In genomic region chr12:79691299-79692248, GRCh38 we compare ENCODE assay signal across 8 cellular contexts. TPM values are rescaled to one million over a fixed set of nuclear protein-coding genes. Genes with fewer than 3 reads are reported as not detected.
DNase-seq lines count a peak whose midpoint lies in the region; ATAC-seq and TF ChIP-seq lines count a peak whose summit lies in the region.

No MANE protein-coding gene starts in this region.

- peak overlapping the region; percentile 91 for H3K4me2 ChIP-seq in IMR-90 (ENCODE audit: low read depth, low read length)

- in situ Hi-C loops in IMR-90 (cut with MboI; ENCODE audit: low sequenced_read_pairs): no loop called here

- peak overlapping the region; percentile 17; the same call in 1 of the 2 replicates for H2BK20ac ChIP-seq in IMR-90 (ENCODE audit: low read depth, low read length)

- H4K5ac ChIP-seq in IMR-90 (ENCODE audit: low read depth, low read length): peak overlapping the region; percentile 3

- H2BK120ac ChIP-seq in IMR-90 (ENCODE audit: low read depth, low read length): peak overlapping the region; percentile 77

- H3K27me3 Mint-ChIP-seq in activated T-helper 1 cell treated with anti-CD3 and anti-CD28 coated beads, Interleukin-12 subunit alpha, Interleukin-12 subunit beta, Interleukin-2, Interleukin-4 antibody, amounts not matched to agents 30 ng/mL and 10 ng/mL and 1 ng/mL, durations not matched to agents 14 hours and 24 hours and 36 hours (ENCODE audit: insufficient read depth): peaks cover 53% of the 10 kb centered on the region

- H3K4me1 Mint-ChIP-seq in activated T-helper 1 cell treated with anti-CD3 and anti-CD28 coated beads, Interleukin-12 subunit alpha, Interleukin-12 subunit beta, Interleukin-2, Interleukin-4 antibody, amounts not matched to agents 30 ng/mL and 10 ng/mL and 1 ng/mL, durations not matched to agents 14 hours and 24 hours and 36 hours (ENCODE audit: low read depth): peaks cover 10% of the 10 kb centered on the region

- H3K4me3 ChIP-seq in IMR-90 (ENCODE audit: insufficient read depth, low read depth, low read length): peak overlapping the region; percentile 96
- peak overlapping the region; percentile 60 to 99 (median 89) for H3K4me3 ChIP-seq in heart left ventricle

- peaks cover 3% of the 10 kb centered on the region for H3K36me3 Mint-ChIP-seq in activated T-helper 1 cell treated with anti-CD3 and anti-CD28 coated beads, Interleukin-12 subunit alpha, Interleukin-12 subunit beta, Interleukin-2, Interleukin-4 antibody, amounts not matched to agents 30 ng/mL and 10 ng/mL and 1 ng/mL, durations not matched to agents 14 hours and 24 hours and 36 hours (ENCODE audit: low read depth)

- H2AFZ ChIP-seq in IMR-90 (replicated peaks; ENCODE audit: low read length, poor library complexity): peak overlapping the region; percentile 95

- ATAC-seq in IMR-90 (ENCODE audit: low read depth): no peak; the same call in none of the 2 replicates
- ATAC-seq in heart left ventricle: peak in 2 of 4 donors; percentile 27 to 44
- no peak for ATAC-seq in GM18867 (IDR thresholded peaks at IDR 0.05; ENCODE audit: unreplicated experiment)
- ATAC-seq in HG02840 (IDR thresholded peaks at IDR 0.05; ENCODE audit: low FRiP score, unreplicated experiment): no peak

- DNase-seq in DMS114 treated with DMSO at 0.1 percent for 48 hours (lab: John Stamatoyannopoulos, UW; ENCODE audit: unreplicated experiment) (peak; percentile 45), IMR-90 (peak; percentile 93), heart left ventricle (peak in 2 of 5 donors; percentile 31 to 43), posterior vena cava (ENCODE audit: low spot score) (peak; percentile 86), NCI-H128 (lab: John Stamatoyannopoulos, UW; ENCODE audit: unreplicated experiment) (no peak)
- no peak for DNase-seq in activated T-helper 1 cell treated with anti-CD3 and anti-CD28 coated beads, Interleukin-12 subunit alpha, Interleukin-12 subunit beta, Interleukin-2, Interleukin-4 antibody, amounts not matched to agents 30 ng/mL and 10 ng/mL and 1 ng/mL, durations not matched to agents 14 hours and 24 hours and 36 hours (ENCODE audit: low spot score)

- no peaks in the 10 kb centered on the region for H3K9me3 Mint-ChIP-seq in activated T-helper 1 cell treated with anti-CD3 and anti-CD28 coated beads, Interleukin-12 subunit alpha, Interleukin-12 subunit beta, Interleukin-2, Interleukin-4 antibody, amounts not matched to agents 30 ng/mL and 10 ng/mL and 1 ng/mL, durations not matched to agents 14 hours and 24 hours and 36 hours

- H3K27me3 ChIP-seq in IMR-90 (ENCODE audit: control insufficient read depth, insufficient read depth, low read length): no peaks in the 10 kb centered on the region
- peaks cover 0 to 44% (median 0%) of the 10 kb centered on the region in 9 donors for H3K27me3 ChIP-seq in heart left ventricle

- H3K18ac ChIP-seq in IMR-90 (ENCODE audit: low read depth, low read length): peak overlapping the region; percentile 85; the same call in 1 of the 2 replicates

- H2BK5ac ChIP-seq in IMR-90 (ENCODE audit: low read depth, low read length, poor library complexity, severe bottlenecking): peak overlapping the region; percentile 72

- peak overlapping the region; percentile 65 for H3K9ac ChIP-seq in IMR-90 (ENCODE audit: low read depth, low read length)

- dilution Hi-C loops in IMR-90 (cut with HindIII; ENCODE audit: low sequenced_read_pairs, unreplicated experiment): no loop called here

- peak overlapping the region; percentile 57; the same call in 2 of the 3 replicates for H2BK15ac ChIP-seq in IMR-90 (ENCODE audit: low read depth, low read length)

- H3K4me1 ChIP-seq in IMR-90 (ENCODE audit: control insufficient read depth, insufficient read depth, low read length) (peaks cover 10% of the 10 kb centered on the region; the same call in 1 of the 2 replicates), heart left ventricle (peaks cover 0 to 30% (median 7%) of the 10 kb centered on the region in 12 donors)

- H3K36me3 ChIP-seq in IMR-90 (ENCODE audit: control insufficient read depth, insufficient read depth, low read length) (no peaks in the 10 kb centered on the region), heart left ventricle (no peaks in the 10 kb centered on the region)

- H4K8ac ChIP-seq in IMR-90 (ENCODE audit: low read depth in 2 of 2, low read length in 2 of 2): peak overlapping the region; percentile 28 to 35

- H3K9me1 ChIP-seq in IMR-90 (ENCODE audit: insufficient read depth, low read length): no peaks in the 10 kb centered on the region

- intact Hi-C loops in IMR-90 (cut with micrococcal nuclease) (loop anchor here (1.0 to 5.0 kb wide), 6 partner anchors 86 to 389 kb away; no protein-coding TSS in a partner anchor), heart left ventricle (cut with DNase I) (loop anchor here in 4 of 10 donors (2.0 to 10.0 kb wide), 5 partner anchors 134 to 497 kb away; partner anchors contain the start of gene PPP1R12A (in 1 of the 4)), posterior vena cava (cut with DNase I) (loop anchor here in 1 of 2 donors (5.0 to 10.0 kb wide), 2 partner anchors 134 to 243 kb away; partner anchors contain the start of gene PPP1R12A)
- intact Hi-C loops in activated T-helper 1 cell treated with anti-CD3 and anti-CD28 coated beads, Interleukin-12 subunit alpha, Interleukin-12 subunit beta, Interleukin-2, Interleukin-4 antibody, amounts not matched to agents 30 ng/mL and 10 ng/mL and 1 ng/mL, durations not matched to agents 14 hours and 24 hours and 36 hours (cut with micrococcal nuclease): loop anchor here (10.0 kb wide), 1 partner anchor 493 kb away; no protein-coding TSS in a partner anchor

- peak overlapping the region; percentile 91 for H3K23ac ChIP-seq in IMR-90 (ENCODE audit: low read depth, low read length)

- POLR2A ChIA-PET in IMR-90 (lab: Charles Lee; ENCODE audit: unreplicated experiment): no interaction called here

- peak overlapping the region; percentile 31 for H2AK5ac ChIP-seq in IMR-90 (ENCODE audit: low read depth, low read length)

- TF ChIP-seq CTCF in IMR-90 (conservative IDR thresholded peaks at IDR 0.05; ENCODE audit: low read depth, low read length) (no peak), heart left ventricle (IDR thresholded peaks at IDR 0.05) (no peak)

- H4K20me1 ChIP-seq in IMR-90 (ENCODE audit: insufficient read depth, low read length): no peaks in the 10 kb centered on the region; the same call in none of the 2 replicates

- H3K79me1 ChIP-seq in IMR-90 (ENCODE audit: low read depth in 1 of 2, low read length in 2 of 2): peaks cover 3 to 21% of the 10 kb centered on the region in 2 experiments; a peak in 2 of 4 replicates

- H3K27ac Mint-ChIP-seq in activated T-helper 1 cell treated with anti-CD3 and anti-CD28 coated beads, Interleukin-12 subunit alpha, Interleukin-12 subunit beta, Interleukin-2, Interleukin-4 antibody, amounts not matched to agents 30 ng/mL and 10 ng/mL and 1 ng/mL, durations not matched to agents 14 hours and 24 hours and 36 hours: no peak overlapping the region

- no peak; the same call in 1 of the 2 replicates for TF ChIP-seq RAD21 in IMR-90 (IDR thresholded peaks at IDR 0.05; ENCODE audit: low read length)

- H3K14ac ChIP-seq in IMR-90 (replicated peaks; ENCODE audit: low read depth, low read length): peak overlapping the region; percentile 77; the same call in 1 of the 2 replicates

- CTCF ChIA-PET in IMR-90 (lab: Yijun Ruan, JAX): interaction anchor here (0.7 to 0.8 kb wide), 2 partner anchors 8 to 20 kb away, joined by 3 read pairs; no protein-coding TSS in a partner anchor

- WGBS in IMR-90 (ENCODE audit: extremely low coverage in 2 of 2, insufficient read length in 1 of 2), 2 experiments: no CpG with 5 or more reads among the region's 27 CpGs
- 8 to 11% (median 9%) methylated on average over 27 of the region's 27 CpGs for WGBS in heart left ventricle, 4 donors

- TSS peak; percentile 41 for BruUV-seq in IMR-90 (replicated peaks; lab: Mats Ljungman, UMichigan)

- H3K4me3 Mint-ChIP-seq in activated T-helper 1 cell treated with anti-CD3 and anti-CD28 coated beads, Interleukin-12 subunit alpha, Interleukin-12 subunit beta, Interleukin-2, Interleukin-4 antibody, amounts not matched to agents 30 ng/mL and 10 ng/mL and 1 ng/mL, durations not matched to agents 14 hours and 24 hours and 36 hours: peak overlapping the region; percentile 85

- H3K4ac ChIP-seq in IMR-90 (ENCODE audit: low read depth, low read length): peak overlapping the region; percentile 86

- H4K91ac ChIP-seq in IMR-90 (ENCODE audit: insufficient read depth, low read depth, low read length): peak overlapping the region; percentile 83

- TF ChIP-seq POLR2A in IMR-90 (IDR thresholded peaks at IDR 0.05; ENCODE audit: low read depth, low read length) (peak; percentile 82), heart left ventricle (IDR thresholded peaks at IDR 0.05) (no peak)

- H3K56ac ChIP-seq in IMR-90 (ENCODE audit: extremely low read depth, insufficient read depth, low read length): peak overlapping the region; percentile 81

- H3K9me3 ChIP-seq in IMR-90 (ENCODE audit: control insufficient read depth, insufficient read depth, low read length) (no peaks in the 10 kb centered on the region), heart left ventricle (no peaks in the 10 kb centered on the region)

- H3K27ac ChIP-seq in IMR-90 (ENCODE audit: insufficient read depth, low read length) (peak overlapping the region; percentile 46), heart left ventricle (peak overlapping the region in 9 of 12 donors; percentile 3 to 87 (median 62))

- peak overlapping the region; percentile 52 for H2AK9ac ChIP-seq in IMR-90 (replicated peaks; ENCODE audit: low read depth, low read length, poor library complexity)

TF ChIP-seq in IMR-90, 13 proteins besides CTCF, POLR2A, EP300 and RAD21 (continues in another document):
- TF ChIP-seq USF2 (IDR thresholded peaks at IDR 0.05; ENCODE audit: low read depth, low read length) (peak; percentile 84), RCOR1 (IDR thresholded peaks at IDR 0.05; ENCODE audit: insufficient replicate concordance, low read length) (peak; percentile 86), FOS (IDR thresholded peaks at IDR 0.05; ENCODE audit: low read depth, low read length) (peak; percentile 80)

RNA-seq across cellular contexts. Expression of gene PAWR, which starts 0.8 kb away (rescaled TPM):
- 13.6 and 34.4 TPM in 2 replicates for total RNA-seq in IMR-90 (2012; rRNA removed)
- polyA plus RNA-seq in IMR-90 (2012; rRNA removed): 13.2 and 13.3 TPM in 2 replicates
- polyA plus RNA-seq in IMR-90 (2012; cell fraction: cytosol; rRNA removed): 9.8 and 10.8 TPM in 2 replicates
- polyA plus RNA-seq in IMR-90 (2012; cell fraction: nucleus; rRNA removed; ENCODE audit: low replicate concordance): 18.7 and 33.9 TPM in 2 replicates
- 4.0 and 6.1 TPM in 2 replicates for total RNA-seq in activated T-helper 1 cell treated with anti-CD3 and anti-CD28 coated beads, Interleukin-12 subunit alpha, Interleukin-12 subunit beta, Interleukin-2, Interleukin-4 antibody, amounts not matched to agents 30 ng/mL and 10 ng/mL and 1 ng/mL, durations not matched to agents 14 hours and 24 hours and 36 hours
- 10 to 100 TPM in 6 of 9 donors, 1 to 10 TPM in 3; 4.8 to 29.0 (median 11.4) TPM for total RNA-seq in heart left ventricle
- polyA plus RNA-seq in heart left ventricle: 1 to 10 TPM; 5.1 to 8.7 TPM
- total RNA-seq in posterior vena cava: 100 to 1,000 TPM; 148 to 218 TPM

Comparison
In these comparisons a context has a peak if more than half of its experiments do, and no peak if none do; other contexts are left out.
1. DNase-seq: peak in DMS114 treated with DMSO at 0.1 percent for 48 hours (single experiment), IMR-90 (single experiment) and posterior vena cava (single experiment); none in activated T-helper 1 cell treated with anti-CD3 and anti-CD28 coated beads, Interleukin-12 subunit alpha, Interleukin-12 subunit beta, Interleukin-2, Interleukin-4 antibody, amounts not matched to agents 30 ng/mL and 10 ng/mL and 1 ng/mL, durations not matched to agents 14 hours and 24 hours and 36 hours (single experiment) and NCI-H128 (single experiment).